12 cellular contexts compared by ENCODE assay signal in genomic region chr1:41485605-41486004, GRCh38. TPM values are rescaled to one million over a fixed set of nuclear protein-coding genes. Genes with fewer than 3 reads are reported as not detected.
DNase-seq lines count a peak whose midpoint lies in the region; ATAC-seq, FAIRE-seq and TF ChIP-seq lines count a peak whose summit lies in the region.
"Had no signal": no experiment of that assay in that cellular context is flagged by ENCODE, and none has a peak within 500 bp of the region (broad histone marks: within the 10 kb centered on the region; RNA-seq: fewer than 3 reads in every experiment).

No MANE protein-coding gene starts in this region.

- ATAC-seq in GM19395 (IDR thresholded peaks at IDR 0.05; ENCODE audit: unreplicated experiment) (no peak), HG03342 (IDR thresholded peaks at IDR 0.05; ENCODE audit: unreplicated experiment) (no peak), upper lobe of right lung (no peak)

- H3K4me3 ChIP-seq in AG04449 (ENCODE audit: low read depth, low read length), result no peak overlapping the region
- H3K4me3 ChIP-seq in astrocyte of the spinal cord (ENCODE audit: low read depth, low read length), result no peak overlapping the region
- H3K4me3 ChIP-seq in kidney (ENCODE audit: low read length in 2 of 2), result no peak overlapping the region
- no peak overlapping the region for H3K4me3 ChIP-seq in upper lobe of right lung
- H3K4me3 ChIP-seq: skin epidermis had no signal

- in situ Hi-C loops in astrocyte of the spinal cord (cut with HindIII; ENCODE audit: low sequenced_read_pairs), result no loop called here

- TF ChIP-seq CTCF in AG04449 (IDR thresholded peaks at IDR 0.05; ENCODE audit: insufficient read depth, low read length, missing control alignments) (no peak), astrocyte of the spinal cord (IDR thresholded peaks at IDR 0.05; ENCODE audit: low read depth, low read length) (no peak), kidney (IDR thresholded peaks at IDR 0.05; ENCODE audit: borderline replicate concordance, extremely low read depth, insufficient read depth) (no peak), GM10248 (IDR thresholded peaks at IDR 0.05; ENCODE audit: control extremely low read depth, extremely low read depth, low read depth, missing control alignments) (no peak), upper lobe of right lung (IDR thresholded peaks at IDR 0.05) (no peak)

- FAIRE-seq in HTR-8/SVneo (lab: Jason Lieb, UNC) (no peak), kidney (lab: Jason Lieb, UNC) (no peak)

- no peaks in the 10 kb centered on the region for H3K9me3 ChIP-seq in kidney (ENCODE audit: control insufficient read depth in 1 of 2, low read length in 2 of 2)
- H3K9me3 ChIP-seq in upper lobe of right lung, result no peaks in the 10 kb centered on the region

- H3K9ac ChIP-seq in kidney (ENCODE audit: low read length in 2 of 2), result no peak overlapping the region

- POLR2A ChIA-PET in AG04449 (lab: Yijun Ruan, JAX) (interaction anchor here (0.7 kb wide), 1 partner anchor 203 kb away, joined by 3 read pairs; no protein-coding TSS in a partner anchor), GM10248 (lab: Yijun Ruan, JAX) (no interaction called here)

- H3K36me3 ChIP-seq in kidney (ENCODE audit: control insufficient read depth in 1 of 2, insufficient read depth in 2 of 2, low read length in 2 of 2) (no peaks in the 10 kb centered on the region), upper lobe of right lung (no peaks in the 10 kb centered on the region)

- H3K27me3 ChIP-seq in upper lobe of right lung, result no peaks in the 10 kb centered on the region

- DNase-seq in AG04449 (ENCODE audit: low read depth, low spot score) (peak; percentile 44), HTR-8/SVneo (ENCODE audit: insufficient read length, low spot score) (peak; percentile 77), astrocyte of the spinal cord (ENCODE audit: low read depth, low spot score) (peak; percentile 43), kidney (peak; percentile 66), GM10248 (ENCODE audit: extremely low spot score) (no peak), upper lobe of right lung (no peak)
- DNase-seq: activated T-cell treated with anti-CD3 and anti-CD28 coated beads, Interleukin-2, amount 50 U/mL, for 48 hours; NCI-H1417 treated with DMSO at 0.1 percent for 48 hours had no signal

- H3K4me1 ChIP-seq in kidney (ENCODE audit: control insufficient read depth in 1 of 2, insufficient read depth in 1 of 2, low read depth in 1 of 2, low read length in 2 of 2) (peaks cover 23 to 31% of the 10 kb centered on the region in 2 donors), upper lobe of right lung (peaks cover 33% of the 10 kb centered on the region)

- H3K27ac ChIP-seq in kidney (ENCODE audit: low read depth in 2 of 2, low read length in 2 of 2) (no peak overlapping the region), upper lobe of right lung (no peak overlapping the region)

- intact Hi-C loops in kidney (cut with DNase I) (no loop called here), upper lobe of right lung (cut with DNase I) (no loop called here)

- CTCF ChIA-PET in AG04449 (lab: Yijun Ruan, JAX), result interaction anchor here (1.1 to 3.0 kb wide), 4 partner anchors 10 to 203 kb away, joined by 3 to 12 read pairs (median 6); no protein-coding TSS in a partner anchor
- CTCF ChIA-PET in GM10248 (lab: Yijun Ruan, JAX), result interaction anchor here (0.7 to 12.8 kb wide), 2 partner anchors 9 to 10 kb away, joined by 3 to 104 read pairs; no protein-coding TSS in a partner anchor

RNA-seq across cellular contexts. Expression of gene EDN2, which starts 1.1 kb away (rescaled TPM):
- total RNA-seq in kidney, result 2.9 TPM
- 2.3 TPM for polyA plus RNA-seq in kidney (ENCODE audit: insufficient read depth, low read depth, low replicate concordance)
- not detected for total RNA-seq in upper lobe of right lung
- polyA plus RNA-seq: CD14-positive monocyte had no signal

Comparison
In these comparisons a context has a peak if more than half of its experiments do, and no peak if none do; other contexts are left out.
1. DNase-seq: peak in AG04449 (single experiment), HTR-8/SVneo (single experiment), astrocyte of the spinal cord (single experiment) and kidney (single experiment); none in GM10248 (single experiment) and upper lobe of right lung (single experiment).